In genomic region chr1:198544265-198544664, GRCh38 we compare ENCODE assay signal across 27 cellular contexts. TPM values are rescaled to one million over a fixed set of nuclear protein-coding genes. Genes with fewer than 3 reads are reported as not detected.
DNase-seq lines count a peak whose midpoint lies in the region; ATAC-seq, FAIRE-seq and TF ChIP-seq lines count a peak whose summit lies in the region.
"Had no signal": no experiment of that assay in that cellular context is flagged by ENCODE, and none has a peak within 500 bp of the region (broad histone marks: within the 10 kb centered on the region; RNA-seq: fewer than 3 reads in every experiment).

No MANE protein-coding gene starts in this region.

- no peaks in the 10 kb centered on the region for H3K27me3 ChIP-seq in neural progenitor cell
- H3K27me3 ChIP-seq: tibial nerve had no signal

- no peaks in the 10 kb centered on the region for H3K27me3 Mint-ChIP-seq in naive thymus-derived CD8-positive, alpha-beta T cell
- H3K27me3 Mint-ChIP-seq in neural progenitor cell (ENCODE audit: insufficient read depth, low read depth) = no peaks in the 10 kb centered on the region
- H3K27me3 Mint-ChIP-seq: CD8-positive, alpha-beta memory T cell had no signal

- no peaks in the 10 kb centered on the region for H4K20me1 ChIP-seq in neural progenitor cell (ENCODE audit: low read depth)

- peak; percentile 42 for ATAC-seq in SK-N-SH treated with all-trans-retinoic acid at 6 μM for 48 hours
- no peak for ATAC-seq in naive thymus-derived CD8-positive, alpha-beta T cell
- ATAC-seq: left lobe of liver had no signal

- POLR2A ChIA-PET in naive thymus-derived CD8-positive, alpha-beta T cell (lab: Charles Lee) = interaction anchor here (0.9 to 2.2 kb wide), 5 partner anchors 9 to 95 kb away, joined by 3 to 7 read pairs (median 3); partner anchors contain the start of gene PTPRC

- TF ChIP-seq CTCF in D721Med (IDR thresholded peaks at IDR 0.05; ENCODE audit: insufficient read depth, missing control alignments) = no peak
- no peak for TF ChIP-seq CTCF in neural progenitor cell (IDR thresholded peaks at IDR 0.05)

- peaks cover 0 to 11% (median 10%) of the 10 kb centered on the region in 3 donors for H3K36me3 Mint-ChIP-seq in naive thymus-derived CD8-positive, alpha-beta T cell
- H3K36me3 Mint-ChIP-seq in neural progenitor cell = no peaks in the 10 kb centered on the region

- H3F3A ChIP-seq in neural progenitor cell (ENCODE audit: low read depth) = no peaks in the 10 kb centered on the region

- H3K4me1 ChIP-seq in neural progenitor cell = no peaks in the 10 kb centered on the region
- H3K4me1 ChIP-seq: tibial nerve had no signal

- H3K79me2 ChIP-seq in neural progenitor cell (ENCODE audit: low read depth) = no peaks in the 10 kb centered on the region

- H3K9me3 ChIP-seq in neural progenitor cell (ENCODE audit: low read depth) = no peaks in the 10 kb centered on the region
- H3K9me3 ChIP-seq: tibial nerve had no signal

- H3K4me1 Mint-ChIP-seq in naive thymus-derived CD8-positive, alpha-beta T cell = peaks cover 20 to 66% (median 46%) of the 10 kb centered on the region in 4 donors
- no peaks in the 10 kb centered on the region for H3K4me1 Mint-ChIP-seq in neural progenitor cell

- no peak overlapping the region for H3K27ac ChIP-seq in neural progenitor cell
- H3K27ac ChIP-seq: RWPE1, tibial nerve had no signal

- DNase-seq in NCI-H187 treated with DMSO at 0.1 percent for 48 hours (lab: John Stamatoyannopoulos, UW) = peak; percentile 3
- no peak for DNase-seq in NCI-H187 (lab: John Stamatoyannopoulos, UW)
- DNase-seq in D721Med (ENCODE audit: insufficient read length, low spot score) = no peak
- no peak for DNase-seq in naive thymus-derived CD8-positive, alpha-beta T cell
- DNase-seq in cerebellar cortex (ENCODE audit: low spot score) = no peak
- no peak for DNase-seq in neural progenitor cell (ENCODE audit: low spot score)
- DNase-seq in GDM1 (lab: John Stamatoyannopoulos, UW) = no peak
- DNase-seq: 8988T; CD8-positive, alpha-beta memory T cell; DMS153; hypothalamus; immature natural killer cell; mesendoderm; NCI-H1092 treated with DMSO at 0.1 percent for 48 hours; NCI-H2081; NCI-H774; T1000 had no signal

- peak overlapping the region in 5 of 10 donors; percentile 26 to 51 (median 35) for H3K4me3 Mint-ChIP-seq in naive thymus-derived CD8-positive, alpha-beta T cell
- H3K4me3 Mint-ChIP-seq in neural progenitor cell = no peak overlapping the region
- H3K4me3 Mint-ChIP-seq: activated T-helper 1 cell treated with anti-CD3 and anti-CD28 coated beads, Interleukin-12 subunit alpha, Interleukin-12 subunit beta, Interleukin-2, Interleukin-4 antibody, amounts not matched to agents 30 ng/mL and 10 ng/mL and 1 ng/mL, durations not matched to agents 14 hours and 24 hours and 36 hours had no signal

- H2AFZ ChIP-seq in neural progenitor cell (replicated peaks) = no peak overlapping the region

- no peak overlapping the region for H3K4me3 ChIP-seq in neural progenitor cell
- H3K4me3 ChIP-seq: tibial nerve had no signal

- H3K9ac ChIP-seq in neural progenitor cell = no peak overlapping the region

- H3K9me3 Mint-ChIP-seq in naive thymus-derived CD8-positive, alpha-beta T cell = peaks cover 2 to 14% (median 9%) of the 10 kb centered on the region in 9 donors
- H3K9me3 Mint-ChIP-seq in neural progenitor cell = peaks cover 2% of the 10 kb centered on the region

- H3K4me2 ChIP-seq in neural progenitor cell = no peak overlapping the region

- peak overlapping the region in 8 of 10 donors; percentile 0 to 82 (median 50) for H3K27ac Mint-ChIP-seq in naive thymus-derived CD8-positive, alpha-beta T cell
- H3K27ac Mint-ChIP-seq in neural progenitor cell = no peak overlapping the region
- H3K27ac Mint-ChIP-seq: activated T-helper 1 cell treated with anti-CD3 and anti-CD28 coated beads, Interleukin-12 subunit alpha, Interleukin-12 subunit beta, Interleukin-2, Interleukin-4 antibody, amounts not matched to agents 30 ng/mL and 10 ng/mL and 1 ng/mL, durations not matched to agents 14 hours and 24 hours and 36 hours had no signal

- FAIRE-seq in D721Med (lab: Jason Lieb, UNC) = peak; percentile 84

- no peaks in the 10 kb centered on the region for H3K36me3 ChIP-seq in neural progenitor cell
- H3K36me3 ChIP-seq: tibial nerve had no signal

TF ChIP-seq in SK-N-SH treated with all-trans-retinoic acid at 6 μM for 48 hours, 23 proteins besides CTCF, POLR2A, EP300 and RAD21:
- TF ChIP-seq CSDC2 (CRISPR knock-in tag; IDR thresholded peaks at IDR 0.05) (no peak), PPARA (CRISPR knock-in tag; IDR thresholded peaks at IDR 0.05; ENCODE audit: borderline replicate concordance) (no peak), RARB (CRISPR knock-in tag; IDR thresholded peaks at IDR 0.05) (no peak), ZNF8 (CRISPR knock-in tag; IDR thresholded peaks at IDR 0.05) (no peak), ESRRG (CRISPR knock-in tag; IDR thresholded peaks at IDR 0.05) (no peak), ZNF70 (CRISPR knock-in tag; IDR thresholded peaks at IDR 0.05) (no peak), ZFP3 (CRISPR knock-in tag; IDR thresholded peaks at IDR 0.05) (no peak), CSRNP3 (CRISPR knock-in tag; IDR thresholded peaks at IDR 0.05) (no peak), ARNTL (CRISPR knock-in tag; IDR thresholded peaks at IDR 0.05; ENCODE audit: borderline replicate concordance, low read depth) (no peak), ISL1 (CRISPR knock-in tag; IDR thresholded peaks at IDR 0.05) (no peak; the same call in 1 of the 2 replicates), SNAI2 (CRISPR knock-in tag; IDR thresholded peaks at IDR 0.05) (no peak)

RNA-seq across cellular contexts. Expression of gene ATP6V1G3, which starts 3.8 kb away (rescaled TPM):
- total RNA-seq in naive thymus-derived CD8-positive, alpha-beta T cell = not detected
- not detected for polyA plus RNA-seq in naive thymus-derived CD8-positive, alpha-beta T cell
- total RNA-seq in neural progenitor cell (ENCODE audit: low replicate concordance) = not detected in 2 replicates
- total RNA-seq: activated T-helper 1 cell treated with anti-CD3 and anti-CD28 coated beads, Interleukin-12 subunit alpha, Interleukin-12 subunit beta, Interleukin-2, Interleukin-4 antibody, amounts not matched to agents 30 ng/mL and 10 ng/mL and 1 ng/mL, durations not matched to agents 14 hours and 24 hours and 36 hours; CD8-positive, alpha-beta memory T cell; cerebellum; H4; left lobe of liver; omental fat pad; SK-MEL-5; skeletal muscle tissue; tibial nerve had no signal
- polyA plus RNA-seq: CD8-positive, alpha-beta memory T cell; immature natural killer cell had no signal
